10 cellular contexts compared by ENCODE assay signal in the genomic region with DNA sequence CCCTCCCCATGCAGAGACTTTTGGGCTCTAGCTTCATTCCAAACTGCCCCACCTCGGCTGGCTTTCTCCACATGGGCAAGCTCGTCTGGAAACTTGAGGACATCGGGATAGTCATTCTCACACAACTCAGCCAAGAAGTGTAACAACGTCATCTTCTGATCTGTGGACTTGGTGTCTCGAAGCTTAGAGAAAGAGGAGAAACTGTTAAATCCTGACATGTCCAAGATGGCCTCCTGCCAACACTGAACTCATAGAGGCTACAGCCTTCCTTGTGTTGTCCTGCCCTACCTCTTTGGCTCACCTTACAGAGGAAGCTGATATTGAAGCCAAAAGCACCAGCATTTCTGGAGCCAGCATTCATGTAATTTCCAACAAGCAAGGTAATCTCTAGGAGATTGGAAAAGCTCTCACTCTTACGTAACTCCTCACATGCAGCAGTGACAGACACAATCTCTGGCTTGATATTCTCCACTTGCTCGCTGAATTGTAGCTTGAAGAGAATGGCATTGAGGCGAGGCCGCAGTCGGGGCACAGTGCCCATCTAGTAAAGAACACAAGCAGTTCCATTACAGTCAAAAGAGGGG. TPM values are rescaled to one million over a fixed set of nuclear protein-coding genes. Genes with fewer than 3 reads are reported as not detected.
DNase-seq lines count a peak whose midpoint lies in the region; ATAC-seq, FAIRE-seq and TF ChIP-seq lines count a peak whose summit lies in the region.
"Had no signal": no experiment of that assay in that cellular context is flagged by ENCODE, and none has a peak within 500 bp of the region (broad histone marks: within the 10 kb centered on the region; RNA-seq: fewer than 3 reads in every experiment).

No MANE protein-coding gene starts in this region.

- no peak overlapping the region for H2AFZ ChIP-seq in MM.1S (ENCODE audit: low read length)

- H3K27ac ChIP-seq in CD4-positive, alpha-beta memory T cell (ENCODE audit: low read depth, low read length): no peak overlapping the region
- peak overlapping the region; percentile 35 for H3K27ac ChIP-seq in cardiac muscle cell
- H3K27ac ChIP-seq in prostate gland: peak overlapping the region; percentile 59 to 62
- no peak overlapping the region for H3K27ac ChIP-seq in MM.1S (ENCODE audit: low read length)

- POLR2A ChIA-PET in CD4-positive, alpha-beta memory T cell (lab: Charles Lee; ENCODE audit: partially characterized antibody): no interaction called here

- H3F3A ChIP-seq in MM.1S (ENCODE audit: insufficient read depth, low read length): peaks cover 12% of the 10 kb centered on the region

- H3K9me3 Mint-ChIP-seq in CD4-positive, alpha-beta memory T cell: no peaks in the 10 kb centered on the region
- no peaks in the 10 kb centered on the region for H3K9me3 Mint-ChIP-seq in activated naive CD8-positive, alpha-beta T cell treated with anti-CD3 and anti-CD28 coated beads, Interleukin-2, amount 50 U/mL, for 24 hours

- no peak for DNase-seq in CD4-positive, alpha-beta memory T cell
- DNase-seq in activated naive CD8-positive, alpha-beta T cell treated with anti-CD3 and anti-CD28 coated beads, Interleukin-2, amount 50 U/mL, for 24 hours: no peak
- DNase-seq in cardiac muscle cell (ENCODE audit: low read depth in 1 of 2, low spot score in 1 of 2): peak in 1 of 2 donors; percentile 63
- DNase-seq in prostate gland (ENCODE audit: low spot score): peak; percentile 29
- no peak for DNase-seq in NOMO-1 treated with dmso at 0.1 percent for 144 hours (lab: John Stamatoyannopoulos, UW; ENCODE audit: unreplicated experiment)
- no peak for DNase-seq in H54 (ENCODE audit: insufficient read length, low spot score)
- no peak for DNase-seq in NCI-H2029 treated with DMSO at 0.1 percent for 48 hours (lab: John Stamatoyannopoulos, UW)
- DNase-seq in MM.1S: no peak
- DNase-seq: activated T-cell treated with anti-CD3 and anti-CD28 coated beads for 4 hours, NCI-H1436 treated with DMSO at 0.1 percent for 48 hours had no signal

- no peaks in the 10 kb centered on the region for H3K27me3 ChIP-seq in CD4-positive, alpha-beta memory T cell (ENCODE audit: insufficient read depth, low read length)
- no peaks in the 10 kb centered on the region for H3K27me3 ChIP-seq in cardiac muscle cell
- H3K27me3 ChIP-seq in prostate gland (replicated peaks; ENCODE audit: insufficient read depth): no peaks in the 10 kb centered on the region
- no peaks in the 10 kb centered on the region for H3K27me3 ChIP-seq in MM.1S (replicated peaks; ENCODE audit: insufficient read depth, low read length)

- H3K4me3 ChIP-seq in CD4-positive, alpha-beta memory T cell (ENCODE audit: low read length in 2 of 2): no peak overlapping the region
- H3K4me3 ChIP-seq in cardiac muscle cell (no peak overlapping the region), prostate gland (no peak overlapping the region), MM.1S (ENCODE audit: low read length) (no peak overlapping the region)

- no peaks in the 10 kb centered on the region for H4K20me1 ChIP-seq in MM.1S (ENCODE audit: insufficient read depth, low read length)

- H3K4me3 Mint-ChIP-seq in CD4-positive, alpha-beta memory T cell: no peak overlapping the region
- H3K4me3 Mint-ChIP-seq in activated naive CD8-positive, alpha-beta T cell treated with anti-CD3 and anti-CD28 coated beads, Interleukin-2, amount 50 U/mL, for 24 hours: no peak overlapping the region

- CTCF ChIA-PET in CD4-positive, alpha-beta memory T cell (lab: Charles Lee; ENCODE audit: partially characterized antibody): interaction anchor here (0.9 to 10.2 kb wide), 8 partner anchors 9 to 115 kb away, joined by 3 to 144 read pairs (median 4); a partner anchor contains a TSS

- intact Hi-C loops in CD4-positive, alpha-beta memory T cell (cut with micrococcal nuclease): no loop called here
- intact Hi-C loops in prostate gland (cut with DNase I): loop anchor here (10.0 kb wide), 1 partner anchor 114 kb away; a partner anchor contains a TSS

- FAIRE-seq in H54 (lab: Jason Lieb, UNC): no peak

- no peak for ATAC-seq in activated naive CD8-positive, alpha-beta T cell treated with anti-CD3 and anti-CD28 coated beads, Interleukin-2, amount 50 U/mL, for 24 hours

- no peak for TF ChIP-seq CTCF in cardiac muscle cell (IDR thresholded peaks at IDR 0.05; ENCODE audit: low read depth, low read length)
- TF ChIP-seq CTCF in prostate gland (IDR thresholded peaks at IDR 0.05): no peak
- no peak for TF ChIP-seq CTCF in MM.1S (IDR thresholded peaks at IDR 0.05; ENCODE audit: low read length)

- H3K79me2 ChIP-seq in MM.1S (ENCODE audit: low read length): 0 out of 2 replicates have a peak, but pooled peaks cover 5% of the 10 kb centered on the region

- H3K4me1 ChIP-seq in CD4-positive, alpha-beta memory T cell (ENCODE audit: insufficient read depth, low read length): peaks cover under 1% of the 10 kb centered on the region
- peaks cover 6% of the 10 kb centered on the region for H3K4me1 ChIP-seq in cardiac muscle cell (ENCODE audit: low read depth)
- peaks cover 6% of the 10 kb centered on the region for H3K4me1 ChIP-seq in prostate gland (replicated peaks)
- H3K4me1 ChIP-seq in MM.1S (ENCODE audit: low read length): peaks cover 14% of the 10 kb centered on the region; the same call in 1 of the 2 replicates

- H3K4me1 Mint-ChIP-seq in CD4-positive, alpha-beta memory T cell: peaks cover 7 to 17% (median 14%) of the 10 kb centered on the region in 4 donors
- peaks cover 12% of the 10 kb centered on the region for H3K4me1 Mint-ChIP-seq in activated naive CD8-positive, alpha-beta T cell treated with anti-CD3 and anti-CD28 coated beads, Interleukin-2, amount 50 U/mL, for 24 hours

- 23% methylated on average over 10 of the region's 10 CpGs for WGBS in prostate gland

- H3K9me2 ChIP-seq in MM.1S (replicated peaks; ENCODE audit: insufficient read depth, low read length): no peaks in the 10 kb centered on the region

- no peak overlapping the region for H3K4me2 ChIP-seq in MM.1S (ENCODE audit: low read depth, low read length)

- peak overlapping the region; percentile 3 to 81 (median 53) for H3K27ac Mint-ChIP-seq in CD4-positive, alpha-beta memory T cell
- peak overlapping the region; percentile 48 for H3K27ac Mint-ChIP-seq in activated naive CD8-positive, alpha-beta T cell treated with anti-CD3 and anti-CD28 coated beads, Interleukin-2, amount 50 U/mL, for 24 hours

- no peaks in the 10 kb centered on the region for H3K9me3 ChIP-seq in CD4-positive, alpha-beta memory T cell (ENCODE audit: control insufficient read depth in 1 of 2, low read length in 2 of 2)
- H3K9me3 ChIP-seq in cardiac muscle cell (ENCODE audit: low read depth): no peaks in the 10 kb centered on the region
- no peaks in the 10 kb centered on the region for H3K9me3 ChIP-seq in prostate gland
- H3K9me3 ChIP-seq in MM.1S (replicated peaks; ENCODE audit: insufficient read depth, low read length): no peaks in the 10 kb centered on the region

- H3K36me3 Mint-ChIP-seq in CD4-positive, alpha-beta memory T cell: peaks cover 0 to 50% of the 10 kb centered on the region in 2 donors
- peaks cover 44% of the 10 kb centered on the region for H3K36me3 Mint-ChIP-seq in activated naive CD8-positive, alpha-beta T cell treated with anti-CD3 and anti-CD28 coated beads, Interleukin-2, amount 50 U/mL, for 24 hours (ENCODE audit: low read depth)

- H3K36me3 ChIP-seq in CD4-positive, alpha-beta memory T cell (ENCODE audit: insufficient read depth, low read length): peaks cover 84% of the 10 kb centered on the region
- peaks cover 17% of the 10 kb centered on the region for H3K36me3 ChIP-seq in cardiac muscle cell
- no peaks in the 10 kb centered on the region for H3K36me3 ChIP-seq in prostate gland
- peaks cover 3% of the 10 kb centered on the region for H3K36me3 ChIP-seq in MM.1S (replicated peaks; ENCODE audit: insufficient read depth, low read length)

- TF ChIP-seq POLR2A in prostate gland (IDR thresholded peaks at IDR 0.05) (no peak), H54 (IDR thresholded peaks at IDR 0.05; ENCODE audit: low read depth, low read length) (no peak)

- no peak overlapping the region for H3K9ac ChIP-seq in MM.1S (ENCODE audit: low read length)

- no peaks in the 10 kb centered on the region for H3K27me3 Mint-ChIP-seq in CD4-positive, alpha-beta memory T cell
- H3K27me3 Mint-ChIP-seq in activated naive CD8-positive, alpha-beta T cell treated with anti-CD3 and anti-CD28 coated beads, Interleukin-2, amount 50 U/mL, for 24 hours: no peaks in the 10 kb centered on the region

RNA-seq across cellular contexts. Expression of a gene that starts 39.6 kb away (rescaled TPM):
- total RNA-seq in CD4-positive, alpha-beta memory T cell: not detected
- not detected for polyA plus RNA-seq in CD4-positive, alpha-beta memory T cell
- total RNA-seq in cardiac muscle cell (0.74 and 2.2 TPM in 2 replicates), prostate gland (1 to 10 TPM in 1 of 2 donors, under 1 TPM in 1; 0.96 to 2.7 TPM)
- polyA plus RNA-seq in cardiac muscle cell: not detected in 2 replicates

RNA-seq across cellular contexts. Expression of a gene that starts 43.7 kb away (rescaled TPM):
- total RNA-seq in CD4-positive, alpha-beta memory T cell: not detected
- under 1 TPM in 1 of 2 donors, not detected in 1; 0.11 TPM for polyA plus RNA-seq in CD4-positive, alpha-beta memory T cell
- total RNA-seq in cardiac muscle cell (1.1 and 7.9 TPM in 2 replicates), prostate gland (1 to 10 TPM; 3.8 to 4.1 TPM)
- 0.84 and 2.9 TPM in 2 replicates for polyA plus RNA-seq in cardiac muscle cell

RNA-seq across cellular contexts. Expression of a gene that starts 52.7 kb away (rescaled TPM):
- total RNA-seq in CD4-positive, alpha-beta memory T cell: under 1 TPM in 1 of 2 experiments, not detected in 1; 0.17 TPM
- polyA plus RNA-seq in CD4-positive, alpha-beta memory T cell: under 1 TPM in 1 of 2 donors, not detected in 1; 0.14 TPM
- total RNA-seq in cardiac muscle cell (23.6 and 29.9 TPM in 2 replicates), prostate gland (10 to 100 TPM; 27.6 to 55.3 TPM)
- polyA plus RNA-seq in cardiac muscle cell: 23.0 and 29.8 TPM in 2 replicates

Comparison
In these comparisons a context has a peak if more than half of its experiments do, and no peak if none do; other contexts are left out.
1. H3K27ac ChIP-seq: peak in cardiac muscle cell (single experiment) and prostate gland (2 of 2); none in CD4-positive, alpha-beta memory T cell (single experiment) and MM.1S (single experiment).
2. RNA of a gene that starts 52.7 kb away (total RNA-seq): 27.6 to 55.3 TPM in prostate gland and 23.6 to 29.9 TPM in cardiac muscle cell; 0.17 TPM in CD4-positive, alpha-beta memory T cell; every median in the first group is over 10 times any median in the second.